ENCODE assay signal across 8 cellular contexts in the genomic region with DNA sequence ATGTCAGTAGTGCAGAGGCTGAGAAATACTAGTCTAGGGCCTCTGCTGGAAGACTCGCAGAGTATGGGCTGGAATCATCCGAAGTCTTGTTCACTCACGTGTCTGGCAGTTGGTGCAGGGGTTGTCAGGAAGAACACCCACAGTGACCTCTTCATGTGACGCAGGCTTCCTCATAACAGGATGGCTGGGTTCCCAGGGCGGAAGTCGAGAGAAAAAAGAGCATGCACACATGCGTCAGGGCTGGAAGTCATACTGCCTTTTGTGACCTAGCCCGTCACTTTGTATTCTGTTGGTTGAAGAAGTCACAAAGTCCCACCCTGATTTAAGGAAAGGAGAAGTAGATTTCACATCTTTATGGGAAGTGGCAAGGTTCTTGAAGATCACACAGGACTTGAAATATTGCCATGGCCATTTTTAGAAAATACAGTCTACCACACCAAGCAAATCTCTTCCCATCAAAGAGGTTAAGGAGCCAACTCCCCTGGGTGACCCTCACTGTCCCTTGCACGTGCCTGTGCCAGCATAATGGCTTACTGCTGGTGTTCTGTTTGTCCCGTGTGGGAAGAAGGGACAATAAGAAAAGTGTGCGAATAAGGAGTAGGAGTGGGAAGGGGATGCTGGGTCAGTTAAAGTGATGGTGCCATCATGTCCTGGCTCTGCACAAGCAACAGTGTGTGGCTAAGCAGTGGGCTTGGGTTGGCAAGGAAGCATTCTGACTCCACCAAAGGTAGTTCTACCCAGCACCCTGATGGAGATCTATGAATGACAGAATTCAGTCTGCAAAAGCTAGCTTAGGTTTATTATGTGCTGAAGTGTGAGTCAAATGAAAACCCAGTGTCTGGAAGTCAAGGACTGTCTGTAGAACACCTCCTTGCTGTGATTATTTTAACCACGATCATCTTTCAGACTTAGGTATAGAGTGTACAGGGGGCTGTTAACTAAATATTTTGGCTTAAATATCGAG. TPM values are rescaled to one million over a fixed set of nuclear protein-coding genes. Genes with fewer than 3 reads are reported as not detected.
DNase-seq lines count a peak whose midpoint lies in the region; ATAC-seq and TF ChIP-seq lines count a peak whose summit lies in the region.

No MANE protein-coding gene starts in this region.

- DNase-seq in G401 (ENCODE audit: low spot score) = peak; percentile 15
- DNase-seq in foreskin fibroblast = peak; percentile 48 to 50
- DNase-seq in psoas muscle = peak; percentile 64 to 71
- DNase-seq in DMS79 (lab: John Stamatoyannopoulos, UW) = no peak
- DNase-seq in islet precursor cell = no peak

- H3K4me1 ChIP-seq in psoas muscle = peaks cover 5% of the 10 kb centered on the region

- intact Hi-C loops in psoas muscle (cut with DNase I) = no loop called here

- WGBS in psoas muscle, 3 donors = 59 to 66% (median 62%) methylated on average over 13 of the region's 13 CpGs

- ATAC-seq in psoas muscle (peak in 3 of 4 donors; percentile 56 to 63 (median 61)), HG02884 (IDR thresholded peaks at IDR 0.05; ENCODE audit: unreplicated experiment) (no peak), GM19397 (IDR thresholded peaks at IDR 0.05; ENCODE audit: unreplicated experiment) (no peak)

- H3K4me3 ChIP-seq in foreskin fibroblast (ENCODE audit: low read depth in 1 of 2, low read length in 2 of 2) = no peak overlapping the region
- no peak overlapping the region for H3K4me3 ChIP-seq in psoas muscle

- H3K36me3 ChIP-seq in psoas muscle (ENCODE audit: insufficient read depth in 1 of 2, low read depth in 1 of 2) = peaks cover 8 to 68% of the 10 kb centered on the region in 2 donors

- H3K27ac ChIP-seq in psoas muscle = peak overlapping the region; percentile 59

- no peaks in the 10 kb centered on the region for H3K9me3 ChIP-seq in psoas muscle

- in situ Hi-C loops in G401 (cut with HindIII; ENCODE audit: low sequenced_read_pairs) = no loop called here

- TF ChIP-seq CTCF in foreskin fibroblast (IDR thresholded peaks at IDR 0.05; ENCODE audit: low read depth, low read length) (no peak), psoas muscle (IDR thresholded peaks at IDR 0.05) (no peak)

- no peaks in the 10 kb centered on the region for H3K27me3 ChIP-seq in psoas muscle (ENCODE audit: insufficient read depth in 3 of 3, low read length in 2 of 3)

TF ChIP-seq in PFSK-1, 5 proteins besides CTCF, POLR2A, EP300 and RAD21:
- peak; percentile 12 for TF ChIP-seq FOXP2 (optimal IDR thresholded peaks at IDR 0.05; ENCODE audit: borderline replicate concordance, extremely low read depth, extremely low read length, insufficient read depth)
- TF ChIP-seq, protein P1, sequence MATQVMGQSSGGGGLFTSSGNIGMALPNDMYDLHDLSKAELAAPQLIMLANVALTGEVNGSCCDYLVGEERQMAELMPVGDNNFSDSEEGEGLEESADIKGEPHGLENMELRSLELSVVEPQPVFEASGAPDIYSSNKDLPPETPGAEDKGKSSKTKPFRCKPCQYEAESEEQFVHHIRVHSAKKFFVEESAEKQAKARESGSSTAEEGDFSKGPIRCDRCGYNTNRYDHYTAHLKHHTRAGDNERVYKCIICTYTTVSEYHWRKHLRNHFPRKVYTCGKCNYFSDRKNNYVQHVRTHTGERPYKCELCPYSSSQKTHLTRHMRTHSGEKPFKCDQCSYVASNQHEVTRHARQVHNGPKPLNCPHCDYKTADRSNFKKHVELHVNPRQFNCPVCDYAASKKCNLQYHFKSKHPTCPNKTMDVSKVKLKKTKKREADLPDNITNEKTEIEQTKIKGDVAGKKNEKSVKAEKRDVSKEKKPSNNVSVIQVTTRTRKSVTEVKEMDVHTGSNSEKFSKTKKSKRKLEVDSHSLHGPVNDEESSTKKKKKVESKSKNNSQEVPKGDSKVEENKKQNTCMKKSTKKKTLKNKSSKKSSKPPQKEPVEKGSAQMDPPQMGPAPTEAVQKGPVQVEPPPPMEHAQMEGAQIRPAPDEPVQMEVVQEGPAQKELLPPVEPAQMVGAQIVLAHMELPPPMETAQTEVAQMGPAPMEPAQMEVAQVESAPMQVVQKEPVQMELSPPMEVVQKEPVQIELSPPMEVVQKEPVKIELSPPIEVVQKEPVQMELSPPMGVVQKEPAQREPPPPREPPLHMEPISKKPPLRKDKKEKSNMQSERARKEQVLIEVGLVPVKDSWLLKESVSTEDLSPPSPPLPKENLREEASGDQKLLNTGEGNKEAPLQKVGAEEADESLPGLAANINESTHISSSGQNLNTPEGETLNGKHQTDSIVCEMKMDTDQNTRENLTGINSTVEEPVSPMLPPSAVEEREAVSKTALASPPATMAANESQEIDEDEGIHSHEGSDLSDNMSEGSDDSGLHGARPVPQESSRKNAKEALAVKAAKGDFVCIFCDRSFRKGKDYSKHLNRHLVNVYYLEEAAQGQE (IDR thresholded peaks at IDR 0.05; ENCODE audit: insufficient read depth in 1 of 2, low read depth in 2 of 2, low read length in 2 of 2) = no peak

RNA-seq across cellular contexts. Expression of a gene that starts 28.1 kb away (rescaled TPM):
- 16.8 and 22.1 TPM in 2 replicates for total RNA-seq in G401 (2014; rRNA removed; shearing (Covaris generic))
- polyA plus RNA-seq in PFSK-1 (2012; ENCODE audit: insufficient read length, low read depth) = 17.7 TPM
- total RNA-seq in psoas muscle = 10 to 100 TPM in 3 of 4 donors, 1 to 10 TPM in 1; 9.2 to 20.9 (median 13.4) TPM
- 10 to 100 TPM in 2 of 3 donors, 1 to 10 TPM in 1; 8.6 to 12.1 (median 10.4) TPM for polyA plus RNA-seq in psoas muscle

RNA-seq across cellular contexts. Expression of a gene that starts 59.2 kb away (rescaled TPM):
- 5.8 and 9.2 TPM in 2 replicates for total RNA-seq in G401 (2014; rRNA removed; shearing (Covaris generic))
- 6.4 TPM for polyA plus RNA-seq in PFSK-1 (2012; ENCODE audit: insufficient read length, low read depth)
- total RNA-seq in psoas muscle = 1 to 10 TPM; 6.8 to 8.1 (median 7.1) TPM
- 1 to 10 TPM; 3.5 to 9.7 (median 4.0) TPM for polyA plus RNA-seq in psoas muscle

Comparison
In these comparisons a context has a peak if more than half of its experiments do, and no peak if none do; other contexts are left out.
1. DNase-seq: peak in G401 (single experiment), foreskin fibroblast (2 of 2) and psoas muscle (2 of 2); none in DMS79 (single experiment) and islet precursor cell (single experiment).
2. ATAC-seq: peak in psoas muscle (3 of 4); none in HG02884 (single experiment) and GM19397 (single experiment).